ENCODE assay signal across 28 cellular contexts in genomic region chr10:30411263-30411662, GRCh38.
"Had no signal": no experiment of that assay in that cellular context is flagged by ENCODE, and none has a peak within 500 bp of the region (broad histone marks: within the 10 kb centered on the region; RNA-seq: fewer than 3 reads in every experiment).

No MANE protein-coding gene starts in this region.

- H3K4me3 ChIP-seq: colonic mucosa, coronary artery, dorsolateral prefrontal cortex, esophagus muscularis mucosa, gastrocnemius medialis, gastroesophageal sphincter, heart left ventricle, heart right ventricle had no signal

- H3K9me3 ChIP-seq: colonic mucosa, esophagus muscularis mucosa, gastrocnemius medialis, gastroesophageal sphincter, heart left ventricle, heart right ventricle had no signal

- H3K4me1 ChIP-seq: colonic mucosa, foreskin keratinocyte, gastroesophageal sphincter had no signal

- H3K27ac Mint-ChIP-seq: dendritic cell treated with granulocyte-macrophage colony-stimulating factor and Interleukin-4, amounts not matched to agents 40 ng/mL and 50 ng/mL, for 4 days; effector memory CD8-positive, alpha-beta T cell; endodermal cell had no signal

- FAIRE-seq: colon, endometrium, endothelial cell of umbilical vein, frontal cortex had no signal

- H3K4me3 Mint-ChIP-seq: dendritic cell treated with granulocyte-macrophage colony-stimulating factor and Interleukin-4, amounts not matched to agents 40 ng/mL and 50 ng/mL, for 4 days; effector memory CD8-positive, alpha-beta T cell; endodermal cell had no signal

- H3K27me3 Mint-ChIP-seq: dendritic cell treated with granulocyte-macrophage colony-stimulating factor and Interleukin-4, amounts not matched to agents 40 ng/mL and 50 ng/mL, for 4 days; effector memory CD8-positive, alpha-beta T cell had no signal

- ATAC-seq: effector memory CD8-positive, alpha-beta T cell; esophagus mucosa; foreskin keratinocyte; gastrocnemius medialis; gastroesophageal sphincter; heart left ventricle; heart right ventricle had no signal

- DNase-seq: colonic mucosa; cortex of kidney; dermis blood vessel endothelial cell; dorsolateral prefrontal cortex; effector CD4-positive, alpha-beta T cell; effector CD8-positive, alpha-beta T cell; effector memory CD4-positive, alpha-beta T cell; effector memory CD8-positive, alpha-beta T cell; endodermal cell; erythroblast; foreskin fibroblast; foreskin keratinocyte; foreskin melanocyte; gastrocnemius medialis; glutamatergic neuron; head of caudate nucleus; heart left ventricle; heart right ventricle had no signal

- H3K36me3 ChIP-seq: colonic mucosa, esophagus muscularis mucosa, gastrocnemius medialis, gastroesophageal sphincter, heart left ventricle, heart right ventricle had no signal

- H3K27ac ChIP-seq: colonic mucosa, coronary artery, dorsolateral prefrontal cortex, epithelial cell of prostate, esophagus muscularis mucosa, foreskin keratinocyte, gastrocnemius medialis, gastroesophageal sphincter, heart left ventricle, heart right ventricle had no signal

- H3K27me3 ChIP-seq: colonic mucosa, dorsolateral prefrontal cortex, esophagus muscularis mucosa, gastrocnemius medialis, gastroesophageal sphincter, heart left ventricle, heart right ventricle had no signal

- H3K4me1 Mint-ChIP-seq: endodermal cell had no signal

- H3K9me3 Mint-ChIP-seq: dendritic cell treated with granulocyte-macrophage colony-stimulating factor and Interleukin-4, amounts not matched to agents 40 ng/mL and 50 ng/mL, for 4 days; effector memory CD8-positive, alpha-beta T cell; endodermal cell had no signal
